Comparison of ENCODE assay signal across 9 cellular contexts in genomic region chr14:35406090-35406489, GRCh38. TPM values are rescaled to one million over a fixed set of nuclear protein-coding genes. Genes with fewer than 3 reads are reported as not detected.
DNase-seq lines count a peak whose midpoint lies in the region; ATAC-seq and TF ChIP-seq lines count a peak whose summit lies in the region.
"Had no signal": no experiment of that assay in that cellular context is flagged by ENCODE, and none has a peak within 500 bp of the region (broad histone marks: within the 10 kb centered on the region; RNA-seq: fewer than 3 reads in every experiment).

No MANE protein-coding gene starts in this region.

- peaks cover 26 to 27% of the 10 kb centered on the region in 2 donors for H3K36me3 Mint-ChIP-seq in activated T-cell treated with anti-CD3 and anti-CD28 coated beads, Interleukin-2, amount 50 U/mL, for 72 hours (ENCODE audit: insufficient read depth in 2 of 2)

- H3K4me1 Mint-ChIP-seq in activated T-cell treated with anti-CD3 and anti-CD28 coated beads, Interleukin-2, amount 50 U/mL, for 72 hours (ENCODE audit: low read depth): peaks cover 40% of the 10 kb centered on the region

- H3K9ac ChIP-seq in mucosa of rectum (ENCODE audit: low read depth in 1 of 2, low read length in 2 of 2): peak overlapping the region in 1 of 2 donors; percentile 18

- H3K27me3 ChIP-seq in ascending aorta (no peaks in the 10 kb centered on the region), mucosa of rectum (ENCODE audit: control insufficient read depth in 2 of 2, insufficient read depth in 2 of 2, low read length in 2 of 2) (no peaks in the 10 kb centered on the region), transverse colon (no peaks in the 10 kb centered on the region)
- H3K27me3 ChIP-seq: BE2C had no signal

- no peak for ATAC-seq in activated T-cell treated with anti-CD3 and anti-CD28 coated beads, Interleukin-2, amount 50 U/mL, for 72 hours (replicated peaks in 1 of 2)
- ATAC-seq in GM19395 (IDR thresholded peaks at IDR 0.05; ENCODE audit: unreplicated experiment): no peak

- H3K4me3 ChIP-seq in ascending aorta: peak overlapping the region; percentile 80 to 94
- peak overlapping the region; percentile 86 to 92 for H3K4me3 ChIP-seq in mucosa of rectum (ENCODE audit: low read length in 2 of 2)
- H3K4me3 ChIP-seq in transverse colon: peak overlapping the region in 1 of 4 donors; percentile 94

- H3K36me3 ChIP-seq in ascending aorta (peaks cover 25 to 26% of the 10 kb centered on the region in 2 donors), mucosa of rectum (ENCODE audit: control insufficient read depth in 2 of 2, insufficient read depth in 2 of 2, low read length in 2 of 2) (peaks cover 24 to 26% of the 10 kb centered on the region in 2 donors), transverse colon (peaks cover 0 to 25% (median 19%) of the 10 kb centered on the region in 4 donors)

- H3K27ac ChIP-seq in ascending aorta: peak overlapping the region; percentile 99
- H3K27ac ChIP-seq in mucosa of rectum (ENCODE audit: low read depth in 2 of 2, low read length in 2 of 2): peak overlapping the region in 1 of 2 donors; percentile 100
- peak overlapping the region; percentile 99 to 100 (median 100) for H3K27ac ChIP-seq in transverse colon

- no peak for TF ChIP-seq POLR2A in transverse colon (IDR thresholded peaks at IDR 0.05)

- H3K9me3 ChIP-seq in ascending aorta (no peaks in the 10 kb centered on the region), mucosa of rectum (ENCODE audit: control insufficient read depth in 2 of 2, low read length in 2 of 2) (no peaks in the 10 kb centered on the region), transverse colon (no peaks in the 10 kb centered on the region)
- H3K9me3 ChIP-seq: BE2C had no signal

- in situ Hi-C loops in transverse colon (cut with MboI; ENCODE audit: low pct_ligation_motif_present in 1 of 4, low pct_unique_long_range_greater_than_20kb in 1 of 4, low sequenced_read_pairs in 3 of 4): loop anchor here in 3 of 4 donors (10.0 to 25.0 kb wide), 5 partner anchors 111 to 694 kb away; partner anchors contain the start of genes PSMA6 (in 2 of the 3), CFL2 (in 1 of the 3), PPP2R3C (in 1 of the 3) and PRORP (in 1 of the 3)

- H3K4me1 ChIP-seq in ascending aorta: peaks cover 10 to 18% of the 10 kb centered on the region in 2 donors
- peaks cover 32 to 37% of the 10 kb centered on the region in 2 donors for H3K4me1 ChIP-seq in mucosa of rectum (ENCODE audit: control insufficient read depth in 2 of 2, insufficient read depth in 2 of 2, low read length in 2 of 2)
- peaks cover 16 to 40% (median 35%) of the 10 kb centered on the region in 4 donors for H3K4me1 ChIP-seq in transverse colon

- H3K27me3 Mint-ChIP-seq in activated T-cell treated with anti-CD3 and anti-CD28 coated beads, Interleukin-2, amount 50 U/mL, for 72 hours (ENCODE audit: low read depth): no peaks in the 10 kb centered on the region

- no peak for DNase-seq in activated T-cell treated with anti-CD3 and anti-CD28 coated beads, Interleukin-2, amount 50 U/mL, for 72 hours
- DNase-seq in activated T-cell treated with anti-CD3 and anti-CD28 coated beads, Interleukin-2, amount 50 U/mL, for 48 hours: no peak
- DNase-seq in ascending aorta (ENCODE audit: low spot score in 2 of 2) (no peak), transverse colon (no peak), NCI-H2107 (lab: John Stamatoyannopoulos, UW) (no peak), SW 1271 (lab: John Stamatoyannopoulos, UW) (no peak)
- DNase-seq: BE2C had no signal

- TF ChIP-seq CTCF in ascending aorta (IDR thresholded peaks at IDR 0.05): no peak
- TF ChIP-seq CTCF in transverse colon (IDR thresholded peaks at IDR 0.05): no peak

- intact Hi-C loops in ascending aorta (cut with DNase I) (loop anchor here (2.0 to 10.0 kb wide), 4 partner anchors 283 to 871 kb away; partner anchors contain the start of genes BRMS1L, CFL2, EAPP and PRORP), transverse colon (cut with DNase I; ENCODE audit: low total_unique reads) (loop anchor here (1.0 to 5.0 kb wide), 2 partner anchors 71 to 189 kb away; no protein-coding TSS in a partner anchor)

- 44 to 54% methylated on average over 2 of the region's 2 CpGs for WGBS in transverse colon (ENCODE audit: low coverage in 1 of 2), 2 donors

- TF ChIP-seq EP300 in transverse colon (IDR thresholded peaks at IDR 0.05; ENCODE audit: low read depth): no peak

- peak overlapping the region; percentile 93 for H3K27ac Mint-ChIP-seq in activated T-cell treated with anti-CD3 and anti-CD28 coated beads, Interleukin-2, amount 50 U/mL, for 72 hours

- H3K9me3 Mint-ChIP-seq in activated T-cell treated with anti-CD3 and anti-CD28 coated beads, Interleukin-2, amount 50 U/mL, for 72 hours: no peaks in the 10 kb centered on the region

- H3K4me3 Mint-ChIP-seq in activated T-cell treated with anti-CD3 and anti-CD28 coated beads, Interleukin-2, amount 50 U/mL, for 72 hours: peak overlapping the region; percentile 89 to 97

RNA-seq across cellular contexts. Expression of gene NFKBIA, which starts 1.5 kb away (rescaled TPM):
- total RNA-seq in activated T-cell treated with anti-CD3 and anti-CD28 coated beads, Interleukin-2, amount 50 U/mL, for 72 hours: 100 to 1,000 TPM; 391 to 596 TPM
- total RNA-seq in ascending aorta (944 TPM), transverse colon (1,000 to 10,000 TPM in 1 of 4 donors, 100 to 1,000 TPM in 3; 362 to 1,916 (median 456) TPM)
